ENCODE assay signal across 8 cellular contexts in the genomic region with DNA sequence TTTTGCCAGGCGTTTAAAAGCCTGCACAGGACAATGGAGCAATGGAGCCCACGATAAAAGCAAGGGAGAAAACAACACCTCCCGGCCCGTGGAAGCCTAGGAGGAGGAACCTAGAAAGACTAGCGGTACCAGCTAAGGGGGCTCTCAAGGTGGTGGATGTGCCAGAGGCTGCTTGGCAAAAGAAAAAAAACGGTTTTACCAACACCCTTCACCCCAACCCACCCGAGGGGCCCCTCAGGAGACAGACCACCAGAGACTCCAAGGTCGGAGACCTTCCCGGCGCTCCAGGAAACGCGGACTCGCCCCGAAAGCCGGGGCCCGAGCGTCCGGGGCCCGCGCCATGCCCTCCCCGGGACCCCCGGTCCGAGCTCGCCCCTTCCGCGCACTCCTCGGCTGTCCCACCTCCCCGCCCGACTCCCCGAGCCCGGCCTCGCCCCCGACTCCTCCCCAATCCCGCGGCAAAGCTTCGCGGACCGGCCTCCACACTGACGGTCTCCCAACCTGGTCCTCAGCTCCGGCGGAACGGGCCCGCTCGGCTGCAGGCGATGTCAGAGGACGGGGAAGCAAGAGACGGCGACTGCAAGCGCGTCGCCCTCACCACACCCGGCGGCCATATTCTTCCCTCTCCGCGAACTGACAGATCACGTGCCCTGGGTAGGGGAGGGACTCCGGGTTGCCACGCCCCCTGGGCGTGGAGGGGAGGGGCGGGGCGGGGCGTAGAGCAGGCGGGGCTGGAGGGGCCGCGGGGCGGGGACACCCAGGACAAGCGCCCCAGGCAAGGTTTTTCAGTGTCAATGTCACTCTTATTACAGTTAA.
DNase-seq lines count a peak whose midpoint lies in the region; ATAC-seq and TF ChIP-seq lines count a peak whose summit lies in the region.

TSS of gene KIDINS220 (minus strand) at position 635 of the 816 bp plus-strand sequence. CDS start 10,520 bp downstream, outside the sequence.

- ATAC-seq in GM18868 (IDR thresholded peaks at IDR 0.05; ENCODE audit: unreplicated experiment) (peak; percentile 95), HG03103 (IDR thresholded peaks at IDR 0.05; ENCODE audit: low read depth, unreplicated experiment) (peak; percentile 90)

- CTCF ChIA-PET in AG04449 (lab: Yijun Ruan, JAX): interaction anchor here (0.6 to 1.2 kb wide), 4 partner anchors 9 to 303 kb away, joined by 3 to 10 read pairs (median 3); no protein-coding TSS in a partner anchor

- TF ChIP-seq CTCF in AG04449 (IDR thresholded peaks at IDR 0.05; ENCODE audit: insufficient read depth, low read length, missing control alignments): no peak

- DNase-seq in AG04449 (ENCODE audit: low read depth, low spot score) (no peak), NCI-H2171 treated with DMSO at 0.1 percent for 48 hours (lab: John Stamatoyannopoulos, UW) (peak; percentile 88), caudate nucleus (lab: John Stamatoyannopoulos, UW) (peak in 60 of 61 donors; percentile 33 to 95 (median 84)), inferior parietal cortex (ENCODE audit: extremely low spot score) (peak; percentile 92)
- DNase-seq in activated CD4-positive, CD25-positive, alpha-beta regulatory T cell (lab: John Stamatoyannopoulos, UW): peak; percentile 66 to 80 (median 76)
- peak; percentile 68 to 79 for DNase-seq in stimulated activated CD4-positive, alpha-beta T cell treated with anti-CD3 and anti-CD28 coated beads, Interleukin-12 subunit alpha, Interleukin-12 subunit beta, amount 100 ng/mL, for 24 hours (ENCODE audit: low read depth in 2 of 2)

- no peak within 1 kb of the TSS for H3K27ac ChIP-seq in caudate nucleus (ENCODE audit: low read depth, low read length)

- POLR2A ChIA-PET in AG04449 (lab: Yijun Ruan, JAX): interaction anchor here (1.1 kb wide), 1 partner anchor 256 kb away, joined by 3 read pairs; no protein-coding TSS in a partner anchor

- peak within 1 kb of the TSS; percentile 98 for H3K4me3 ChIP-seq in AG04449 (ENCODE audit: low read depth, low read length)
